16 cellular contexts compared by ENCODE assay signal in the genomic region with DNA sequence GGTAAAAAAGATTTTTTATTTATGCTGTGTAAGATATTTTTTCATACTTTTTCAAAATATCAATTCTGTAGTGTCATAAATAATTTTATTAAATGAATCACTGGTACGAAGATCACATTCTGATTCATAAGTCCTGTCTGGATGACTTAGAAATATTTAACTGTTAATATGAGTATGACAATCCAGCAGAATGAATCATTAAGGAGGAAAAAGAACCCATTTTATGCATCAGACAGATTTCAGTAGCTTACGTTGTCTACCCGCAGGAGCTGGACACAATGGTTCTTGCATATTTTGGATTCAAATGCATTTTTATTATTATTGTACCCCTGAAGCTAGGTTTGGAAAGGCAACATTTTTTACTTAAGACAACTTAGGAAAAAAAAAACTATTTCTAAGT.
"Had no signal": no experiment of that assay in that cellular context is flagged by ENCODE, and none has a peak within 500 bp of the region (broad histone marks: within the 10 kb centered on the region; RNA-seq: fewer than 3 reads in every experiment).

No MANE protein-coding gene starts in this region.

- H3K36me3 ChIP-seq: heart left ventricle, neutrophil, sigmoid colon, suprapubic skin, thyroid gland, upper lobe of left lung, uterus had no signal

- DNase-seq: erythroblast; foreskin melanocyte; heart left ventricle; hippocampal formation; mammary epithelial cell; naive thymus-derived CD8-positive, alpha-beta T cell; sigmoid colon; stimulated activated CD4-positive, alpha-beta T cell treated with anti-CD3 and anti-CD28 coated beads, Interleukin-2, amount 100 ng/mL, for 48 hours; stimulated activated naive CD4-positive, alpha-beta T cell treated with Interleukin-2 at 50 U/mL for 16 hours; thyroid gland; upper lobe of left lung; uterus had no signal

- ATAC-seq: heart left ventricle; left lobe of liver; naive thymus-derived CD8-positive, alpha-beta T cell had no signal

- H3K27me3 ChIP-seq: heart left ventricle, neutrophil, sigmoid colon, suprapubic skin, thyroid gland, upper lobe of left lung, uterus had no signal

- H3K4me3 ChIP-seq: heart left ventricle, sigmoid colon, smooth muscle cell, suprapubic skin, thyroid gland, upper lobe of left lung, uterus had no signal
